ENCODE assay signal across 8 cellular contexts in the genomic region with DNA sequence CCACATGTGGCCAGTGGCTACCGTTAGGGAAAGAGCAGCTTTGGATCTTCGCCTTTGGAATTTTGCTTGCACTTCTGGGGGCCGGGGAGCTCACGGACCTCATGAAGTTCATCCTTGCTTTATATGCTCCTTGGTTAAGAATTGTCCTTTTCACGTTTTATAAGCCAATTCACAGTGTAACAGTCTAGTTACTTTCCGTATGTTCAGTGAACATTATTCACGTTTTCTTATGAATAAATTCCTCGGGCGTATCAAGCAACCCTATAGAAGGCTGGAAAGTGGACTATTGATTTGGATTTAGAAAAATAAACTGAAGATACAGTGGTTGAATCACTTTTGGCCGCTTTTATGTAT. TPM values are rescaled to one million over a fixed set of nuclear protein-coding genes. Genes with fewer than 3 reads are reported as not detected.
A peak's percentile ranks its signal among the peaks of the same experiment; 100 is the strongest.
DNase-seq lines count a peak whose midpoint lies in the region; ATAC-seq and TF ChIP-seq lines count a peak whose summit lies in the region.

No MANE protein-coding gene starts in this region.

- peak overlapping the region in 2 of 3 donors; percentile 57 to 85 for H3K27ac Mint-ChIP-seq in CD4-positive, CD25-positive, alpha-beta regulatory T cell
- H3K27ac Mint-ChIP-seq in neural crest cell (ENCODE audit: unreplicated experiment): no peak overlapping the region

- peak overlapping the region; percentile 63 to 95 for H3K9ac ChIP-seq in duodenal mucosa (ENCODE audit: low read depth in 1 of 2, low read length in 2 of 2)

- no peaks in the 10 kb centered on the region for H3K9me3 Mint-ChIP-seq in CD4-positive, CD25-positive, alpha-beta regulatory T cell
- H3K9me3 Mint-ChIP-seq in neural crest cell: no peaks in the 10 kb centered on the region

- peaks cover 22% of the 10 kb centered on the region for H3K4me1 ChIP-seq in CD4-positive, CD25-positive, alpha-beta regulatory T cell (ENCODE audit: control insufficient read depth, insufficient read depth, low read length, poor library complexity, severe bottlenecking)
- H3K4me1 ChIP-seq in duodenal mucosa (ENCODE audit: control insufficient read depth in 1 of 2, insufficient read depth in 2 of 2, low read length in 2 of 2): peaks cover 12 to 32% of the 10 kb centered on the region in 2 donors

- peaks cover 26% of the 10 kb centered on the region for H3K27me3 Mint-ChIP-seq in CD4-positive, CD25-positive, alpha-beta regulatory T cell
- no peaks in the 10 kb centered on the region for H3K27me3 Mint-ChIP-seq in neural crest cell (ENCODE audit: low read depth)

- no peaks in the 10 kb centered on the region for H3K9me3 ChIP-seq in CD4-positive, CD25-positive, alpha-beta regulatory T cell (ENCODE audit: control insufficient read depth in 2 of 2, low read length in 2 of 2)
- H3K9me3 ChIP-seq in MG63 (no peaks in the 10 kb centered on the region), duodenal mucosa (ENCODE audit: control insufficient read depth in 1 of 2, low read length in 2 of 2) (no peaks in the 10 kb centered on the region)

- H3K27me3 ChIP-seq in CD4-positive, CD25-positive, alpha-beta regulatory T cell (ENCODE audit: control insufficient read depth, insufficient read depth, low read length): peaks cover 17% of the 10 kb centered on the region
- H3K27me3 ChIP-seq in MG63 (no peaks in the 10 kb centered on the region), duodenal mucosa (ENCODE audit: control insufficient read depth in 1 of 2, insufficient read depth in 2 of 2, low read length in 2 of 2) (no peaks in the 10 kb centered on the region)

- in situ Hi-C loops in KBM-7 (cut with MboI; ENCODE audit: low pct_unique_long_range_greater_than_20kb, low sequenced_read_pairs): no loop called here

- H3K4me3 Mint-ChIP-seq in CD4-positive, CD25-positive, alpha-beta regulatory T cell: peak overlapping the region; percentile 86 to 96 (median 92)
- H3K4me3 Mint-ChIP-seq in neural crest cell: peak overlapping the region; percentile 90

- peaks cover 27 to 36% (median 30%) of the 10 kb centered on the region in 4 donors for H3K4me1 Mint-ChIP-seq in CD4-positive, CD25-positive, alpha-beta regulatory T cell
- peaks cover 36% of the 10 kb centered on the region for H3K4me1 Mint-ChIP-seq in neural crest cell

- no peak overlapping the region for H3K27ac ChIP-seq in CD4-positive, CD25-positive, alpha-beta regulatory T cell (ENCODE audit: insufficient read depth, low read length, poor library complexity, severe bottlenecking)
- no peak overlapping the region for H3K27ac ChIP-seq in duodenal mucosa (ENCODE audit: low read depth, low read length)

- ATAC-seq in CD4-positive, CD25-positive, alpha-beta regulatory T cell (ENCODE audit: low read depth in 2 of 2): no peak
- no peak for ATAC-seq in HG02938 (IDR thresholded peaks at IDR 0.05; ENCODE audit: unreplicated experiment)

- peak in 1 of 3 donors; percentile 10 for DNase-seq in CD4-positive, CD25-positive, alpha-beta regulatory T cell
- DNase-seq in MG63: no peak
- no peak for DNase-seq in neural crest cell (ENCODE audit: low read depth, low spot score)
- no peak for DNase-seq in activated effector memory CD4-positive, alpha-beta T cell treated with Interleukin-2 at 50 U/mL for 16 hours
- DNase-seq in KBM-7: no peak
- no peak for DNase-seq in NCI-H2029 (lab: John Stamatoyannopoulos, UW)

- TF ChIP-seq CTCF in neural crest cell (conservative IDR thresholded peaks at IDR 0.05): no peak

- peak overlapping the region; percentile 85 for H3K4me3 ChIP-seq in CD4-positive, CD25-positive, alpha-beta regulatory T cell (ENCODE audit: low read depth, low read length)
- H3K4me3 ChIP-seq in MG63 (peak overlapping the region; percentile 87), duodenal mucosa (ENCODE audit: low read depth in 1 of 2, low read length in 2 of 2) (peak overlapping the region; percentile 74 to 75)

- no peaks in the 10 kb centered on the region for H3K36me3 ChIP-seq in CD4-positive, CD25-positive, alpha-beta regulatory T cell (ENCODE audit: control insufficient read depth, insufficient read depth, low read length)
- peaks cover 6% of the 10 kb centered on the region for H3K36me3 ChIP-seq in MG63
- H3K36me3 ChIP-seq in duodenal mucosa (ENCODE audit: control insufficient read depth in 1 of 2, insufficient read depth in 2 of 2, low read length in 2 of 2): no peaks in the 10 kb centered on the region

- peaks cover 4% of the 10 kb centered on the region for H3K36me3 Mint-ChIP-seq in CD4-positive, CD25-positive, alpha-beta regulatory T cell
- H3K36me3 Mint-ChIP-seq in neural crest cell (ENCODE audit: low read depth): no peaks in the 10 kb centered on the region

RNA-seq across cellular contexts. Expression of gene PDLIM5, which starts 0.7 kb away (rescaled TPM):
- 36.5 TPM for total RNA-seq in CD4-positive, CD25-positive, alpha-beta regulatory T cell
- 10 to 100 TPM; 42.1 to 64.5 (median 47.1) TPM for polyA plus RNA-seq in CD4-positive, CD25-positive, alpha-beta regulatory T cell
- 19.4 and 21.1 TPM in 2 replicates for total RNA-seq in MG63 (2014; rRNA removed; shearing (Covaris generic); ENCODE audit: low replicate concordance)
- 71.0 and 72.5 TPM in 2 replicates for total RNA-seq in neural crest cell
